ENCODE assay signal across 1 cellular context in genomic region chr6:108175176-108175591, GRCh38.
TF ChIP-seq lines count a peak whose summit lies in the region.

No MANE protein-coding gene starts in this region.

TF ChIP-seq in K562, 482 proteins besides CTCF, POLR2A, EP300 and RAD21 (continued from another document):
- TF ChIP-seq, protein P1, sequence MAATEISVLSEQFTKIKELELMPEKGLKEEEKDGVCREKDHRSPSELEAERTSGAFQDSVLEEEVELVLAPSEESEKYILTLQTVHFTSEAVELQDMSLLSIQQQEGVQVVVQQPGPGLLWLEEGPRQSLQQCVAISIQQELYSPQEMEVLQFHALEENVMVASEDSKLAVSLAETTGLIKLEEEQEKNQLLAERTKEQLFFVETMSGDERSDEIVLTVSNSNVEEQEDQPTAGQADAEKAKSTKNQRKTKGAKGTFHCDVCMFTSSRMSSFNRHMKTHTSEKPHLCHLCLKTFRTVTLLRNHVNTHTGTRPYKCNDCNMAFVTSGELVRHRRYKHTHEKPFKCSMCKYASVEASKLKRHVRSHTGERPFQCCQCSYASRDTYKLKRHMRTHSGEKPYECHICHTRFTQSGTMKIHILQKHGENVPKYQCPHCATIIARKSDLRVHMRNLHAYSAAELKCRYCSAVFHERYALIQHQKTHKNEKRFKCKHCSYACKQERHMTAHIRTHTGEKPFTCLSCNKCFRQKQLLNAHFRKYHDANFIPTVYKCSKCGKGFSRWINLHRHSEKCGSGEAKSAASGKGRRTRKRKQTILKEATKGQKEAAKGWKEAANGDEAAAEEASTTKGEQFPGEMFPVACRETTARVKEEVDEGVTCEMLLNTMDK (IDR thresholded peaks at IDR 0.05; ENCODE audit: borderline replicate concordance, insufficient read depth, low read depth, low read length, poor library complexity, severe bottlenecking): no peak
- TF ChIP-seq SMARCA5 (IDR thresholded peaks at IDR 0.05) (no peak), SRSF7 (optimal IDR thresholded peaks at IDR 0.05; ENCODE audit: low read depth, low read length) (no peak), ZNF699 (CRISPR knock-in tag; IDR thresholded peaks at IDR 0.05; ENCODE audit: insufficient replicate concordance) (no peak), DNMT1 (IDR thresholded peaks at IDR 0.05) (no peak), CBX3 (IDR thresholded peaks at IDR 0.05; ENCODE audit: borderline replicate concordance in 1 of 2, low read length in 2 of 2) (no peak), CHAMP1 (IDR thresholded peaks at IDR 0.05) (no peak), ZZZ3 (IDR thresholded peaks at IDR 0.05) (no peak), ARID2 (IDR thresholded peaks at IDR 0.05) (no peak)
- TF ChIP-seq, protein P2, sequence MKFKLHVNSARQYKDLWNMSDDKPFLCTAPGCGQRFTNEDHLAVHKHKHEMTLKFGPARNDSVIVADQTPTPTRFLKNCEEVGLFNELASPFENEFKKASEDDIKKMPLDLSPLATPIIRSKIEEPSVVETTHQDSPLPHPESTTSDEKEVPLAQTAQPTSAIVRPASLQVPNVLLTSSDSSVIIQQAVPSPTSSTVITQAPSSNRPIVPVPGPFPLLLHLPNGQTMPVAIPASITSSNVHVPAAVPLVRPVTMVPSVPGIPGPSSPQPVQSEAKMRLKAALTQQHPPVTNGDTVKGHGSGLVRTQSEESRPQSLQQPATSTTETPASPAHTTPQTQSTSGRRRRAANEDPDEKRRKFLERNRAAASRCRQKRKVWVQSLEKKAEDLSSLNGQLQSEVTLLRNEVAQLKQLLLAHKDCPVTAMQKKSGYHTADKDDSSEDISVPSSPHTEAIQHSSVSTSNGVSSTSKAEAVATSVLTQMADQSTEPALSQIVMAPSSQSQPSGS (CRISPR knock-in tag; IDR thresholded peaks at IDR 0.05): no peak
